ENCODE assay signal across 17 cellular contexts in genomic region chr11:3649374-3649773, GRCh38. TPM values are rescaled to one million over a fixed set of nuclear protein-coding genes. Genes with fewer than 3 reads are reported as not detected.
DNase-seq lines count a peak whose midpoint lies in the region; ATAC-seq, FAIRE-seq and TF ChIP-seq lines count a peak whose summit lies in the region.
"Not testable (repeated sequence)": the region's sequence is repeated elsewhere in the genome, so short reads cannot be mapped to it uniquely, and the experiment has no call there.
"Had no signal": no experiment of that assay in that cellular context is flagged by ENCODE, and none has a peak within 500 bp of the region (broad histone marks: within the 10 kb centered on the region; RNA-seq: fewer than 3 reads in every experiment).

No MANE protein-coding gene starts in this region.

- not testable (repeated sequence) for H3K9me3 ChIP-seq in A549
- H3K9me3 ChIP-seq in endodermal cell (ENCODE audit: control insufficient read depth, low read length), result peaks cover 32% of the 10 kb centered on the region

- not testable (repeated sequence) for H2BK120ac ChIP-seq in mesendoderm (ENCODE audit: low read depth, low read length)

- TF ChIP-seq POLR2A in A549 (IDR thresholded peaks at IDR 0.05; ENCODE audit: low read length), result not testable (repeated sequence)

- H4K8ac ChIP-seq in mesendoderm (ENCODE audit: low read depth, low read length), result not testable (repeated sequence)

- peaks cover 21% of the 10 kb centered on the region for H3K36me3 Mint-ChIP-seq in WTC11
- H3K36me3 Mint-ChIP-seq in endodermal cell (ENCODE audit: low read depth), result peaks cover 14% of the 10 kb centered on the region
- H3K36me3 Mint-ChIP-seq in type B pancreatic cell, result not testable (repeated sequence)

- TF ChIP-seq CTCF in A549 (IDR thresholded peaks at IDR 0.05); WTC11 (IDR thresholded peaks at IDR 0.05); endodermal cell (conservative IDR thresholded peaks at IDR 0.05); type B pancreatic cell (conservative IDR thresholded peaks at IDR 0.05): not testable (repeated sequence)

- DNase-seq in A549 (ENCODE audit: low read depth in 1 of 2, low spot score in 1 of 2); WTC11 (ENCODE audit: low spot score); endodermal cell; type B pancreatic cell (ENCODE audit: extremely low spot score, unreplicated experiment): not testable (repeated sequence)
- DNase-seq in NCI-H82 (lab: John Stamatoyannopoulos, UW) (peak; percentile 23), mesendoderm (peak; percentile 31), posterior vena cava (ENCODE audit: low spot score) (peak; percentile 11)

- H3K4me3 Mint-ChIP-seq in WTC11, result 0 out of 2 replicates have a peak overlapping the region, but pooled peaks have one; percentile 27
- H3K4me3 Mint-ChIP-seq in endodermal cell, result peak overlapping the region; percentile 42
- H3K4me3 Mint-ChIP-seq in type B pancreatic cell, result not testable (repeated sequence)

- H4K5ac ChIP-seq in mesendoderm (ENCODE audit: low read length), result not testable (repeated sequence)

- not testable (repeated sequence) for H3K4ac ChIP-seq in mesendoderm (ENCODE audit: low read depth, low read length)

- H2AK5ac ChIP-seq in mesendoderm (ENCODE audit: low read length), result not testable (repeated sequence)

- WGBS in A549 (ENCODE audit: missing lambda C conversion rate), result 47% methylated on average over 9 of the region's 9 CpGs
- whole genome bisulfite sequencing in endodermal cell (ENCODE audit: insufficient coverage in 1 of 2, insufficient read length in 1 of 2), 2 experiments, result 54 to 81% methylated on average over 2 to 9 of the region's 9 CpGs
- no CpG with 5 or more reads among the region's 9 CpGs for WGBS in mesendoderm (ENCODE audit: extremely low coverage, insufficient coverage, low lambda C conversion rate)

- H3K36me3 ChIP-seq in endodermal cell (ENCODE audit: control insufficient read depth, insufficient read depth, low read length); mesendoderm (ENCODE audit: control insufficient read depth, insufficient read depth, low read length): not testable (repeated sequence)

- H3K9me3 Mint-ChIP-seq in WTC11, result peaks cover 37% of the 10 kb centered on the region
- peaks cover 47% of the 10 kb centered on the region for H3K9me3 Mint-ChIP-seq in endodermal cell
- H3K9me3 Mint-ChIP-seq in type B pancreatic cell, result not testable (repeated sequence)

- H3K9ac ChIP-seq in endodermal cell (ENCODE audit: extremely low read depth, low read length, poor library complexity, severe bottlenecking); mesendoderm (ENCODE audit: low read length): not testable (repeated sequence)

- POLR2A ChIA-PET in A549 (lab: Yijun Ruan, JAX); WTC11 (lab: Charles Lee): not testable (repeated sequence)

- intact Hi-C loops in posterior vena cava (cut with DNase I), result not testable (repeated sequence)

- H3K4me2 ChIP-seq in A549, result peak overlapping the region; percentile 54; the same call in 1 of the 3 replicates
- H3K4me2 ChIP-seq in mesendoderm (ENCODE audit: low read length), result not testable (repeated sequence)

- not testable (repeated sequence) for H3K4me3 ChIP-seq in A549; endodermal cell (ENCODE audit: low read length); mesendoderm (ENCODE audit: low read length)

- H2BK15ac ChIP-seq in mesendoderm (replicated peaks; ENCODE audit: low read depth), result not testable (repeated sequence)

- not testable (repeated sequence) for H3K27me3 ChIP-seq in endodermal cell (ENCODE audit: control insufficient read depth, insufficient read depth, low read length, poor library complexity, severe bottlenecking); mesendoderm (ENCODE audit: insufficient read depth, low read length, poor library complexity)

- peaks cover 12% of the 10 kb centered on the region for H3K4me1 ChIP-seq in A549
- not testable (repeated sequence) for H3K4me1 ChIP-seq in endodermal cell (ENCODE audit: control insufficient read depth, insufficient read depth, low read length); mesendoderm (ENCODE audit: control insufficient read depth, low read depth, low read length)

- not testable (repeated sequence) for H3K23ac ChIP-seq in mesendoderm (ENCODE audit: low read length)

- H3K27me3 Mint-ChIP-seq in WTC11 (ENCODE audit: low read depth), result peaks cover 37% of the 10 kb centered on the region
- not testable (repeated sequence) for H3K27me3 Mint-ChIP-seq in endodermal cell (ENCODE audit: insufficient read depth)
- H3K27me3 Mint-ChIP-seq in type B pancreatic cell, result peaks cover 33% of the 10 kb centered on the region

- CTCF ChIA-PET in A549 (lab: Yijun Ruan, JAX); WTC11 (lab: Charles Lee): not testable (repeated sequence)

- not testable (repeated sequence) for H3K79me2 ChIP-seq in mesendoderm (ENCODE audit: control insufficient read depth, insufficient read depth, low read length)

- not testable (repeated sequence) for H3K79me1 ChIP-seq in mesendoderm (ENCODE audit: low read length)

- not testable (repeated sequence) for H3K27ac Mint-ChIP-seq in WTC11, endodermal cell
- peak overlapping the region; percentile 21 for H3K27ac Mint-ChIP-seq in type B pancreatic cell

- not testable (repeated sequence) for H3K18ac ChIP-seq in mesendoderm (ENCODE audit: low read length)

- TF ChIP-seq EP300 in A549 (IDR thresholded peaks at IDR 0.05), result not testable (repeated sequence)

- H2BK5ac ChIP-seq in mesendoderm (ENCODE audit: low read length), result not testable (repeated sequence)

- not testable (repeated sequence) for TF ChIP-seq RAD21 in A549 (conservative IDR thresholded peaks at IDR 0.05 in 1 of 2, IDR thresholded peaks at IDR 0.05 in 1 of 2)

- H3K27ac ChIP-seq in A549; endodermal cell (ENCODE audit: low read depth, low read length); mesendoderm (ENCODE audit: low read depth, low read length): not testable (repeated sequence)

- not testable (repeated sequence) for H3K4me1 Mint-ChIP-seq in WTC11; type B pancreatic cell (ENCODE audit: unreplicated experiment)
- H3K4me1 Mint-ChIP-seq in endodermal cell, result peaks cover 19% of the 10 kb centered on the region

- ATAC-seq in A549, WTC11: not testable (repeated sequence)

- not testable (repeated sequence) for H3K56ac ChIP-seq in mesendoderm (ENCODE audit: low read length)

- not testable (repeated sequence) for FAIRE-seq in A549 (lab: Jason Lieb, UNC)

RNA-seq across cellular contexts. Expression of gene ART1, which starts 4.4 kb away (rescaled TPM):
- polyA plus RNA-seq in A549 (2011; rRNA removed) (not detected in 2 replicates), A549 (2017; fragmentation: RNase III; extraction: RNeasy Plus Mini Kit Qiagen cat#74134 plus additional on column Dnase treatment) (not detected in 3 replicates)
- polyA plus RNA-seq in A549 (2012; cell fraction: cytosol; rRNA removed), result not detected in 2 replicates
- not detected in 2 replicates for polyA plus RNA-seq in A549 (2012; cell fraction: nucleus; rRNA removed)
- not detected in 2 replicates for polyA minus RNA-seq in A549 (2011; rRNA and poly(A)+ RNA removed)
- total RNA-seq in WTC11 (2021) (not detected in 3 replicates), endodermal cell (not detected), posterior vena cava (under 1 TPM in 1 of 2 donors, not detected in 1; 0.42 TPM), type B pancreatic cell (ENCODE audit: low replicate concordance) (not detected in 2 replicates)
- not detected for polyA plus RNA-seq in endodermal cell (2013, experiment 1 of 2)
- not detected for polyA plus RNA-seq in endodermal cell (2013, experiment 2 of 2)
- not detected for polyA plus RNA-seq in mesendoderm (2013, experiment 1 of 2)
- not detected for polyA plus RNA-seq in mesendoderm (2013, experiment 2 of 2)
- total RNA-seq: A172; A673; CD4-positive, alpha-beta memory T cell; CD4-positive, CD25-positive, alpha-beta regulatory T cell; CD8-positive, alpha-beta memory T cell; Daoy; G401; GM12878 had no signal
- polyA plus RNA-seq: AG04450; CD14-positive monocyte; CD4-positive, alpha-beta memory T cell; CD4-positive, CD25-positive, alpha-beta regulatory T cell; CD8-positive, alpha-beta memory T cell; GM12878 had no signal

RNA-seq across cellular contexts. Expression of gene ART5, which starts 7.6 kb away (rescaled TPM):
- 0.08 and 0.12 TPM in 2 replicates for polyA plus RNA-seq in A549 (2011; rRNA removed)
- polyA plus RNA-seq in A549 (2012; cell fraction: cytosol; rRNA removed), result 0.11 and 0.12 TPM in 2 replicates
- 0.12 and 0.20 TPM in 2 replicates for polyA plus RNA-seq in A549 (2012; cell fraction: nucleus; rRNA removed)
- 0.22 to 0.30 TPM in 2 of 3 replicates, not detected in the other for polyA plus RNA-seq in A549 (2017; fragmentation: RNase III; extraction: RNeasy Plus Mini Kit Qiagen cat#74134 plus additional on column Dnase treatment)
- polyA minus RNA-seq in A549 (2011; rRNA and poly(A)+ RNA removed), result not detected in 2 replicates
- 4.5 to 8.7 TPM (median 8.1 TPM) in 3 replicates for total RNA-seq in WTC11 (2021)
- total RNA-seq in endodermal cell, result 1 to 10 TPM; 6.4 to 7.8 TPM
- polyA plus RNA-seq in endodermal cell (2013, experiment 1 of 2), result 6.1 TPM
- 5.2 TPM for polyA plus RNA-seq in endodermal cell (2013, experiment 2 of 2)
- polyA plus RNA-seq in mesendoderm (2013, experiment 1 of 2), result 4.0 TPM
- polyA plus RNA-seq in mesendoderm (2013, experiment 2 of 2), result 4.0 TPM
- total RNA-seq in posterior vena cava, result not detected
- 1.0 and 3.8 TPM in 2 replicates for total RNA-seq in type B pancreatic cell (ENCODE audit: low replicate concordance)
- total RNA-seq: A673; CD4-positive, alpha-beta memory T cell; CD4-positive, CD25-positive, alpha-beta regulatory T cell; CD8-positive, alpha-beta memory T cell; GM12878 had no signal
- polyA plus RNA-seq: CD14-positive monocyte; CD4-positive, alpha-beta memory T cell; CD4-positive, CD25-positive, alpha-beta regulatory T cell; CD8-positive, alpha-beta memory T cell had no signal

RNA-seq across cellular contexts. Expression of gene CHRNA10, which starts 21.8 kb away (rescaled TPM):
- polyA plus RNA-seq in A549 (2011; rRNA removed) (0.44 and 0.61 TPM in 2 replicates), A549 (2017; fragmentation: RNase III; extraction: RNeasy Plus Mini Kit Qiagen cat#74134 plus additional on column Dnase treatment) (0.85 to 1.1 TPM (median 0.87 TPM) in 3 replicates)
- 1.1 and 1.4 TPM in 2 replicates for polyA plus RNA-seq in A549 (2012; cell fraction: cytosol; rRNA removed)
- polyA plus RNA-seq in A549 (2012; cell fraction: nucleus; rRNA removed), result 9.0 and 11.0 TPM in 2 replicates
- polyA minus RNA-seq in A549 (2011; rRNA and poly(A)+ RNA removed), result 0.66 and 1.4 TPM in 2 replicates
- total RNA-seq in WTC11 (2021) (0.46 to 1.7 TPM (median 0.73 TPM) in 3 replicates), endodermal cell (1 to 10 TPM; 1.8 TPM), posterior vena cava (under 1 TPM; 0.52 to 0.83 TPM), type B pancreatic cell (ENCODE audit: low replicate concordance) (1.5 and 2.9 TPM in 2 replicates)
- 1.5 TPM for polyA plus RNA-seq in endodermal cell (2013, experiment 1 of 2)
- polyA plus RNA-seq in endodermal cell (2013, experiment 2 of 2), result 0.95 TPM
- polyA plus RNA-seq in mesendoderm (2013, experiment 1 of 2), result 0.52 TPM
- 0.59 TPM for polyA plus RNA-seq in mesendoderm (2013, experiment 2 of 2)
- polyA plus RNA-seq: CD14-positive monocyte had no signal
